In the genomic region with DNA sequence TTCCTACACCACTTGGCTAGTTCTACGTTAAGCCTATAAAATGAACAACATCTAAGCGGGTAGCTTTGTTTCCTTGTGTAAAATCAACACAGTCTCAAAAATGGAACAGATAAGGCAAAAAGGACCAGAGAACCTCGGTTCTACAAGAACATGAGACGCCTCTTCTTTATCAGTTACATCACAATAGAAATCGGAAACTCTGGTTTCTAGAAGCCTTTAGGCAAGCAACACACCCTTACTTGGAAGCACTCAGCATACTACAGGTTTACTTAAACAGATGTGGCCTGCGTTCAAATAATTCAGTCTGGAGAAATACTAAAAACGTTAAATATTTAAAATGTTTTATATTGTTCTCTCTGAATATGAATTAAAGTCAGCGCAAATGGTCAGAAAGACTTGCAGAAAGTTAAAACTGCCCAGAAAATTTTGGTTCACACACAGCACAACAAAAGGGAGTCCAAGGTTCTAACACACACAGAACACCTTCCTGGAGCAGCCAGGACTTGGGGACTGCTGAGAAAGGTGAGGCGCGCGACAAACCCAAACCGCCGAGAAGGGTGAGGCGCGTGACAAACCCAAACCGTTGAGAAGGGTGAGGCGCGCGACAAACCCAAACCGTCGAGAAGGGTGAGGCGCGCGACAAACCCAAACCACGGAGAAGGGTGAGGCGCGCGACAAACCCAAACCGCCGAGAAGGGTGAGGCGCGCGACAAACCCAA, we compare ENCODE assay signal across 1 cellular context.
TF ChIP-seq lines count a peak whose summit lies in the region.

No MANE protein-coding gene starts in this region.

TF ChIP-seq in IMR-90, 13 proteins besides CTCF, POLR2A, EP300 and RAD21 (continued from another document):
- TF ChIP-seq BHLHE40 (IDR thresholded peaks at IDR 0.05; ENCODE audit: low read depth, low read length) = no peak
- no peak for TF ChIP-seq FOS (IDR thresholded peaks at IDR 0.05; ENCODE audit: low read depth, low read length)
- TF ChIP-seq MXI1 (IDR thresholded peaks at IDR 0.05; ENCODE audit: borderline replicate concordance, low read depth, low read length) = no peak
- no peak for TF ChIP-seq RCOR1 (IDR thresholded peaks at IDR 0.05; ENCODE audit: insufficient replicate concordance, low read length)
- TF ChIP-seq CEBPB (IDR thresholded peaks at IDR 0.05; ENCODE audit: low read depth, low read length) = no peak
- TF ChIP-seq, protein P1, sequence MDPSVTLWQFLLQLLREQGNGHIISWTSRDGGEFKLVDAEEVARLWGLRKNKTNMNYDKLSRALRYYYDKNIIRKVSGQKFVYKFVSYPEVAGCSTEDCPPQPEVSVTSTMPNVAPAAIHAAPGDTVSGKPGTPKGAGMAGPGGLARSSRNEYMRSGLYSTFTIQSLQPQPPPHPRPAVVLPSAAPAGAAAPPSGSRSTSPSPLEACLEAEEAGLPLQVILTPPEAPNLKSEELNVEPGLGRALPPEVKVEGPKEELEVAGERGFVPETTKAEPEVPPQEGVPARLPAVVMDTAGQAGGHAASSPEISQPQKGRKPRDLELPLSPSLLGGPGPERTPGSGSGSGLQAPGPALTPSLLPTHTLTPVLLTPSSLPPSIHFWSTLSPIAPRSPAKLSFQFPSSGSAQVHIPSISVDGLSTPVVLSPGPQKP (IDR thresholded peaks at IDR 0.05; ENCODE audit: borderline replicate concordance, low read depth, low read length) = no peak
- TF ChIP-seq MAZ (IDR thresholded peaks at IDR 0.05; ENCODE audit: borderline replicate concordance, low read depth, low read length) = no peak
- TF ChIP-seq NFE2L2 (IDR thresholded peaks at IDR 0.05; ENCODE audit: low read depth, low read length) = no peak
